ENCODE assay signal across 9 cellular contexts in the genomic region with DNA sequence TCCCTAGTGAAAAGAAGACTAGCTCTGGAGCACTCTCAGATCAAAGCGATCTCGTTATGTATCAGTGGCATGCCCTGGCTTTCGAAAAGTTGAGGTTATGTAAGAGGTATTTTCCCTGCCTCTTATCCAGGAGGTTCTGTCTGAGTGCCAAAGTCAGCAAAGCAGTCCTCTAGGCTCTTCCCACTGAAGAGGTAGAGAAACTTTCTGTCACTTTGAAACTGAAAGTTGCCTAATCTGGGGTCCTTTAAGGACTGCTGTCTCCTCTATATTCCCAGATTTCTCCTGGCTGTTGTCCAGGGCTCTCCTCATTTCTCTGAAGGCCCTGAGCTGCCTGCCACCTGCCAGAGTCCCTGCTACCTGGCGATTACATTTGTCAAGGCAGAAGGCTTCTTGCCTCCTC.
A peak's percentile ranks its signal among the peaks of the same experiment; 100 is the strongest.
DNase-seq lines count a peak whose midpoint lies in the region; ATAC-seq and TF ChIP-seq lines count a peak whose summit lies in the region.
"Had no signal": no experiment of that assay in that cellular context is flagged by ENCODE, and none has a peak within 500 bp of the region (broad histone marks: within the 10 kb centered on the region; RNA-seq: fewer than 3 reads in every experiment).

No MANE protein-coding gene starts in this region.

- TF ChIP-seq POLR2A in IMR-90 (IDR thresholded peaks at IDR 0.05; ENCODE audit: low read depth, low read length) = no peak

- BruUV-seq in IMR-90 (replicated peaks; lab: Mats Ljungman, UMichigan) (no TSS peak), PC-3 (replicated peaks; lab: Mats Ljungman, UMichigan) (no TSS peak)

- no peak overlapping the region for H3K4me3 ChIP-seq in IMR-90 (ENCODE audit: insufficient read depth, low read depth, low read length)
- 0 out of 2 replicates have a peak overlapping the region, but pooled peaks have one; percentile 22 for H3K4me3 ChIP-seq in WI38 (ENCODE audit: low read depth, low read length)
- H3K4me3 ChIP-seq in left ventricle myocardium inferior = peak overlapping the region; percentile 7
- peak overlapping the region in 2 of 3 donors; percentile 40 to 43 for H3K4me3 ChIP-seq in skeletal muscle tissue (ENCODE audit: low read length in 3 of 3)
- no peak overlapping the region for H3K4me3 ChIP-seq in PC-3 (ENCODE audit: low read length)

- H3F3A ChIP-seq in PC-3 (ENCODE audit: low read length, unreplicated experiment) = no peaks in the 10 kb centered on the region

- no peak overlapping the region for H4K5ac ChIP-seq in IMR-90 (ENCODE audit: low read depth, low read length)

- no peak overlapping the region for H4K91ac ChIP-seq in IMR-90 (ENCODE audit: insufficient read depth, low read depth, low read length)

- H2AFZ ChIP-seq in IMR-90 (replicated peaks; ENCODE audit: low read length, poor library complexity) = no peak overlapping the region
- no peak overlapping the region for H2AFZ ChIP-seq in PC-3 (ENCODE audit: low read length)

- no peak overlapping the region for H2AK9ac ChIP-seq in IMR-90 (replicated peaks; ENCODE audit: low read depth, low read length, poor library complexity)

- no peaks in the 10 kb centered on the region for H3K36me3 ChIP-seq in IMR-90 (ENCODE audit: control insufficient read depth, insufficient read depth, low read length)
- no peaks in the 10 kb centered on the region for H3K36me3 ChIP-seq in left ventricle myocardium inferior
- H3K36me3 ChIP-seq in skeletal muscle tissue (ENCODE audit: control insufficient read depth in 3 of 3, insufficient read depth in 3 of 3, low read length in 3 of 3) = no peaks in the 10 kb centered on the region
- H3K36me3 ChIP-seq in PC-3 (ENCODE audit: low read depth, low read length) = no peaks in the 10 kb centered on the region

- dilution Hi-C loops in IMR-90 (cut with HindIII; ENCODE audit: low sequenced_read_pairs, unreplicated experiment) = no loop called here

- H3K4me1 ChIP-seq in IMR-90 (ENCODE audit: control insufficient read depth, insufficient read depth, low read length) (0 out of 2 replicates have a peak, but pooled peaks cover 2% of the 10 kb centered on the region), left ventricle myocardium inferior (peaks cover 60% of the 10 kb centered on the region), skeletal muscle tissue (ENCODE audit: control insufficient read depth in 3 of 3, insufficient read depth in 3 of 3, low read length in 3 of 3) (peaks cover 31 to 38% (median 35%) of the 10 kb centered on the region in 3 donors), PC-3 (ENCODE audit: insufficient read depth, low read length) (peaks cover 29% of the 10 kb centered on the region)

- H3K9me1 ChIP-seq in IMR-90 (ENCODE audit: insufficient read depth, low read length) = no peaks in the 10 kb centered on the region

- ATAC-seq in IMR-90 (ENCODE audit: low read depth) (no peak), HG02759 (IDR thresholded peaks at IDR 0.05; ENCODE audit: unreplicated experiment) (no peak), PC-3 (no peak)

- H4K8ac ChIP-seq in IMR-90 (ENCODE audit: low read depth in 2 of 2, low read length in 2 of 2) = no peak overlapping the region

- no CpG with 5 or more reads among the region's 4 CpGs for WGBS in IMR-90 (ENCODE audit: extremely low coverage in 2 of 2, insufficient read length in 1 of 2), 2 experiments

- H3K27me3 ChIP-seq in IMR-90 (ENCODE audit: control insufficient read depth, insufficient read depth, low read length) (peaks cover 6% of the 10 kb centered on the region; the same call in 1 of the 2 replicates), left ventricle myocardium inferior (ENCODE audit: low read depth) (no peaks in the 10 kb centered on the region), skeletal muscle tissue (ENCODE audit: control insufficient read depth in 3 of 3, insufficient read depth in 3 of 3, low read length in 3 of 3) (no peaks in the 10 kb centered on the region), PC-3 (ENCODE audit: low read length) (no peaks in the 10 kb centered on the region)

- CTCF ChIA-PET in IMR-90 (lab: Yijun Ruan, JAX) (no interaction called here), PC-3 (lab: Charles Lee) (no interaction called here)

- H3K79me1 ChIP-seq in IMR-90 (ENCODE audit: low read depth in 1 of 2, low read length in 2 of 2) = no peaks in the 10 kb centered on the region

- H3K9ac ChIP-seq in IMR-90 (ENCODE audit: low read depth, low read length) (no peak overlapping the region), skeletal muscle tissue (ENCODE audit: low read depth in 1 of 3, low read length in 3 of 3) (peak overlapping the region; percentile 20 to 66 (median 45)), PC-3 (ENCODE audit: low read length) (no peak overlapping the region)

- no peak overlapping the region for H2AK5ac ChIP-seq in IMR-90 (ENCODE audit: low read depth, low read length)

- no peak overlapping the region for H3K56ac ChIP-seq in IMR-90 (ENCODE audit: extremely low read depth, insufficient read depth, low read length)

- TF ChIP-seq CTCF in IMR-90 (conservative IDR thresholded peaks at IDR 0.05; ENCODE audit: low read depth, low read length) (no peak), WI38 (IDR thresholded peaks at IDR 0.05; ENCODE audit: low read depth, low read length) (no peak), left ventricle myocardium inferior (IDR thresholded peaks at IDR 0.05; ENCODE audit: borderline replicate concordance) (no peak), PC-3 (conservative IDR thresholded peaks at IDR 0.05; ENCODE audit: low read depth, low read length) (no peak)

- H2BK20ac ChIP-seq in IMR-90 (ENCODE audit: low read depth, low read length) = no peak overlapping the region

- DNase-seq in IMR-90 = peak; percentile 11
- DNase-seq in left ventricle myocardium inferior = no peak
- no peak for DNase-seq in NCI-H524 treated with DMSO at 0.1 percent for 48 hours (lab: John Stamatoyannopoulos, UW)
- DNase-seq in RKO (ENCODE audit: low spot score) = no peak
- DNase-seq in PC-3 = no peak
- DNase-seq: activated gamma-delta T cell had no signal

- no peaks in the 10 kb centered on the region for H3K9me2 ChIP-seq in PC-3 (replicated peaks; ENCODE audit: low read length)

- H3K79me2 ChIP-seq in PC-3 (ENCODE audit: low read length) = no peaks in the 10 kb centered on the region

- H2BK5ac ChIP-seq in IMR-90 (ENCODE audit: low read depth, low read length, poor library complexity, severe bottlenecking) = no peak overlapping the region

- H3K27ac ChIP-seq in IMR-90 (ENCODE audit: insufficient read depth, low read length) (no peak overlapping the region), left ventricle myocardium inferior (replicated peaks) (peak overlapping the region; percentile 37), skeletal muscle tissue (ENCODE audit: low read depth, low read length) (peak overlapping the region; percentile 12), PC-3 (ENCODE audit: low read length) (no peak overlapping the region)

- no peak overlapping the region for H2BK15ac ChIP-seq in IMR-90 (ENCODE audit: low read depth, low read length)

- H3K4me2 ChIP-seq in IMR-90 (ENCODE audit: low read depth, low read length) (no peak overlapping the region), PC-3 (ENCODE audit: low read length) (no peak overlapping the region)

- H3K14ac ChIP-seq in IMR-90 (replicated peaks; ENCODE audit: low read depth, low read length) = no peak overlapping the region

- H4K20me1 ChIP-seq in IMR-90 (ENCODE audit: insufficient read depth, low read length) (no peaks in the 10 kb centered on the region), PC-3 (ENCODE audit: low read length) (no peaks in the 10 kb centered on the region)

- in situ Hi-C loops in IMR-90 (cut with MboI; ENCODE audit: low sequenced_read_pairs) = no loop called here

- no peak overlapping the region for H3K18ac ChIP-seq in IMR-90 (ENCODE audit: low read depth, low read length)

- POLR2A ChIA-PET in IMR-90 (lab: Charles Lee; ENCODE audit: unreplicated experiment) = no interaction called here
- POLR2A ChIA-PET in PC-3 (lab: Charles Lee; ENCODE audit: unreplicated experiment) = no interaction called here

- intact Hi-C loops in IMR-90 (cut with micrococcal nuclease) (no loop called here), left ventricle myocardium inferior (cut with micrococcal nuclease) (no loop called here), PC-3 (cut with micrococcal nuclease) (no loop called here)

- TF ChIP-seq RAD21 in IMR-90 (IDR thresholded peaks at IDR 0.05; ENCODE audit: low read length) = no peak

- H3K23ac ChIP-seq in IMR-90 (ENCODE audit: low read depth, low read length) = no peak overlapping the region

- H2BK120ac ChIP-seq in IMR-90 (ENCODE audit: low read depth, low read length) = no peak overlapping the region

- H3K4ac ChIP-seq in IMR-90 (ENCODE audit: low read depth, low read length) = no peak overlapping the region

- no peaks in the 10 kb centered on the region for H3K9me3 ChIP-seq in IMR-90 (ENCODE audit: control insufficient read depth, insufficient read depth, low read length)
- no peaks in the 10 kb centered on the region for H3K9me3 ChIP-seq in left ventricle myocardium inferior (replicated peaks)
- H3K9me3 ChIP-seq in skeletal muscle tissue (ENCODE audit: control insufficient read depth in 3 of 3, low read length in 3 of 3) = no peaks in the 10 kb centered on the region
- H3K9me3 ChIP-seq in PC-3 (ENCODE audit: low read length) = no peaks in the 10 kb centered on the region

TF ChIP-seq in IMR-90, 13 proteins besides CTCF, POLR2A, EP300 and RAD21 (continues in another document):
- TF ChIP-seq BHLHE40 (IDR thresholded peaks at IDR 0.05; ENCODE audit: low read depth, low read length) (no peak), RFX5 (IDR thresholded peaks at IDR 0.05; ENCODE audit: low read depth, low read length) (no peak), FOS (IDR thresholded peaks at IDR 0.05; ENCODE audit: low read depth, low read length) (no peak), SMC3 (IDR thresholded peaks at IDR 0.05; ENCODE audit: low read depth, low read length) (no peak), RCOR1 (IDR thresholded peaks at IDR 0.05; ENCODE audit: insufficient replicate concordance, low read length) (no peak), CHD1 (IDR thresholded peaks at IDR 0.05; ENCODE audit: low read depth, low read length) (no peak), ELK1 (IDR thresholded peaks at IDR 0.05; ENCODE audit: borderline replicate concordance, low read depth, low read length) (no peak), MAZ (IDR thresholded peaks at IDR 0.05; ENCODE audit: borderline replicate concordance, low read depth, low read length) (no peak)

Comparison
In these comparisons a context has a peak if more than half of its experiments do, and no peak if none do; other contexts are left out.
1. H3K27ac ChIP-seq: peak in left ventricle myocardium inferior (single experiment) and skeletal muscle tissue (single experiment); none in IMR-90 (single experiment) and PC-3 (single experiment).
2. H3K4me3 ChIP-seq: peak in WI38 (single experiment), left ventricle myocardium inferior (single experiment) and skeletal muscle tissue (2 of 3); none in IMR-90 (single experiment) and PC-3 (single experiment).
3. H3K9ac ChIP-seq: peak in skeletal muscle tissue (3 of 3); none in IMR-90 (single experiment) and PC-3 (single experiment).